29 cellular contexts compared by ENCODE assay signal in genomic region chr5:90301248-90301647, GRCh38.
DNase-seq lines count a peak whose midpoint lies in the region; ATAC-seq lines count a peak whose summit lies in the region.
"Had no signal": no experiment of that assay in that cellular context is flagged by ENCODE, and none has a peak within 500 bp of the region (broad histone marks: within the 10 kb centered on the region; RNA-seq: fewer than 3 reads in every experiment).

No MANE protein-coding gene starts in this region.

- no peak overlapping the region for H2BK12ac ChIP-seq in trophoblast cell (ENCODE audit: low read length)

- H3K9me3 Mint-ChIP-seq in activated naive CD8-positive, alpha-beta T cell treated with anti-CD3 and anti-CD28 coated beads for 36 hours, result no peaks in the 10 kb centered on the region
- H3K9me3 Mint-ChIP-seq: activated CD4-positive, alpha-beta memory T cell treated with anti-CD3 and anti-CD28 coated beads for 36 hours; endodermal cell; nephron; T-helper 2 cell treated with Interferon-gamma antibody and Interleukin-4, amounts not matched to agents 5 μg/mL and 100 μg/mL, for 36 hours had no signal

- no peaks in the 10 kb centered on the region for H4K20me1 ChIP-seq in BLaER1 treated with 17β-estradiol and CSF1 and Interleukin-3, amounts not matched to agents 10 nM and 100 nM

- no peaks in the 10 kb centered on the region for H3K4me1 Mint-ChIP-seq in activated naive CD8-positive, alpha-beta T cell treated with anti-CD3 and anti-CD28 coated beads for 36 hours

- peaks cover 0 to 27% (median 14%) of the 10 kb centered on the region in 10 experiments; a peak in 15 of 20 replicates for H3K4me1 ChIP-seq in BLaER1 treated with 17β-estradiol and CSF1 and Interleukin-3, amounts not matched to agents 10 nM and 100 nM
- no peaks in the 10 kb centered on the region for H3K4me1 ChIP-seq in trophoblast cell (ENCODE audit: control insufficient read depth in 1 of 2, insufficient read depth in 2 of 2, low read length in 2 of 2)
- H3K4me1 ChIP-seq: adrenal gland, BE2C, body of pancreas, thyroid gland, vagina had no signal

- H3K27ac ChIP-seq in BLaER1 treated with 17β-estradiol and CSF1 and Interleukin-3, amounts not matched to agents 10 nM and 100 nM, result peak overlapping the region in 4 of 11 experiments; percentile 45 to 75 (median 58); a peak in 6 of 22 replicates
- no peak overlapping the region for H3K27ac ChIP-seq in trophoblast cell (ENCODE audit: low read depth, low read length)
- H3K27ac ChIP-seq: adrenal gland, body of pancreas, thyroid gland, vagina had no signal

- ATAC-seq in GM18909 (IDR thresholded peaks at IDR 0.05; ENCODE audit: poor library complexity, unreplicated experiment) (peak; percentile 63), HG03159 (IDR thresholded peaks at IDR 0.05; ENCODE audit: unreplicated experiment) (peak; percentile 56), HG03095 (IDR thresholded peaks at IDR 0.05; ENCODE audit: unreplicated experiment) (no peak)
- ATAC-seq: body of pancreas, left colon had no signal

- no peak overlapping the region for H3K23ac ChIP-seq in trophoblast cell (ENCODE audit: low read length)

- no peaks in the 10 kb centered on the region for H3K79me2 ChIP-seq in trophoblast cell (ENCODE audit: control insufficient read depth, insufficient read depth, low read length, poor library complexity)

- H3K27ac Mint-ChIP-seq in activated naive CD8-positive, alpha-beta T cell treated with anti-CD3 and anti-CD28 coated beads for 36 hours, result no peak overlapping the region
- H3K27ac Mint-ChIP-seq: activated CD4-positive, alpha-beta memory T cell treated with anti-CD3 and anti-CD28 coated beads for 36 hours; endodermal cell; nephron; T-helper 2 cell treated with Interferon-gamma antibody and Interleukin-4, amounts not matched to agents 5 μg/mL and 100 μg/mL, for 36 hours had no signal

- peak overlapping the region in 8 of 11 experiments; percentile 29 to 75 (median 52); a peak in 16 of 22 replicates for H3K4me2 ChIP-seq in BLaER1 treated with 17β-estradiol and CSF1 and Interleukin-3, amounts not matched to agents 10 nM and 100 nM
- no peak overlapping the region for H3K4me2 ChIP-seq in trophoblast cell (ENCODE audit: low read length)

- no peak overlapping the region for H3K18ac ChIP-seq in trophoblast cell (ENCODE audit: low read length)

- H3K14ac ChIP-seq in trophoblast cell (ENCODE audit: low read length), result no peak overlapping the region

- H2AK5ac ChIP-seq in trophoblast cell (ENCODE audit: low read length), result no peak overlapping the region

- H3K9me3 ChIP-seq in BLaER1 treated with 17β-estradiol and CSF1 and Interleukin-3, amounts not matched to agents 10 nM and 100 nM (replicated peaks in 1 of 11), result no peaks in the 10 kb centered on the region
- H3K9me3 ChIP-seq in trophoblast cell (ENCODE audit: insufficient read depth, low read depth, low read length), result no peaks in the 10 kb centered on the region
- H3K9me3 ChIP-seq: adrenal gland, BE2C, body of pancreas, thyroid gland, vagina had no signal

- H3K4me3 Mint-ChIP-seq in activated naive CD8-positive, alpha-beta T cell treated with anti-CD3 and anti-CD28 coated beads for 36 hours, result no peak overlapping the region
- H3K4me3 Mint-ChIP-seq: activated CD4-positive, alpha-beta memory T cell treated with anti-CD3 and anti-CD28 coated beads for 36 hours; endodermal cell; nephron; T-helper 2 cell treated with Interferon-gamma antibody and Interleukin-4, amounts not matched to agents 5 μg/mL and 100 μg/mL, for 36 hours had no signal

- H3K36me3 Mint-ChIP-seq in activated naive CD8-positive, alpha-beta T cell treated with anti-CD3 and anti-CD28 coated beads for 36 hours, result no peaks in the 10 kb centered on the region
- H3K36me3 Mint-ChIP-seq: activated CD4-positive, alpha-beta memory T cell treated with anti-CD3 and anti-CD28 coated beads for 36 hours had no signal

- H3K36me3 ChIP-seq in BLaER1 treated with 17β-estradiol and CSF1 and Interleukin-3, amounts not matched to agents 10 nM and 100 nM, result no peaks in the 10 kb centered on the region
- H3K36me3 ChIP-seq in trophoblast cell (ENCODE audit: control insufficient read depth in 1 of 2, insufficient read depth in 2 of 2, low read length in 2 of 2), result no peaks in the 10 kb centered on the region
- H3K36me3 ChIP-seq: adrenal gland, BE2C, thyroid gland, vagina had no signal

- no peak overlapping the region for H3K4ac ChIP-seq in trophoblast cell (ENCODE audit: low read depth, low read length)

- no peak overlapping the region for H3K4me3 ChIP-seq in BLaER1 treated with 17β-estradiol and CSF1 and Interleukin-3, amounts not matched to agents 10 nM and 100 nM
- H3K4me3 ChIP-seq in trophoblast cell (ENCODE audit: low read depth, low read length), result no peak overlapping the region
- H3K4me3 ChIP-seq: adrenal gland, body of pancreas, thyroid gland, vagina had no signal

- H3K27me3 Mint-ChIP-seq in activated naive CD8-positive, alpha-beta T cell treated with anti-CD3 and anti-CD28 coated beads for 36 hours, result peaks cover 9% of the 10 kb centered on the region
- H3K27me3 Mint-ChIP-seq: activated CD4-positive, alpha-beta memory T cell treated with anti-CD3 and anti-CD28 coated beads for 36 hours had no signal

- no CpG with 5 or more reads among the region's 2 CpGs for WGBS in trophoblast cell (ENCODE audit: extremely low coverage, insufficient coverage, insufficient read length)

- H2BK120ac ChIP-seq in trophoblast cell (ENCODE audit: insufficient read depth, low read length, poor library complexity), result no peak overlapping the region

- H4K8ac ChIP-seq in trophoblast cell (ENCODE audit: low read depth, low read length), result no peak overlapping the region

- no peak overlapping the region for H4K91ac ChIP-seq in trophoblast cell (ENCODE audit: low read depth, low read length)

- DNase-seq in NAMALWA (ENCODE audit: low spot score) (peak; percentile 14), trophoblast cell (no peak), NCI-H2227 (lab: John Stamatoyannopoulos, UW; ENCODE audit: unreplicated experiment) (no peak)
- no peak for DNase-seq in activated naive CD8-positive, alpha-beta T cell treated with anti-CD3 and anti-CD28 coated beads for 36 hours
- DNase-seq: ACHN; activated CD4-positive, alpha-beta memory T cell treated with anti-CD3 and anti-CD28 coated beads for 36 hours; activated CD4-positive, CD25-positive, alpha-beta regulatory T cell treated with anti-CD3 and anti-CD28 coated beads, Interleukin-2, amount 50 U/mL, for 72 hours; activated CD8-positive, alpha-beta memory T cell treated with anti-CD3 and anti-CD28 coated beads, Interleukin-2, amount 50 U/mL, for 4 hours; activated naive CD4-positive, alpha-beta T cell; adrenal gland; BE2C; body of pancreas; dermis blood vessel endothelial cell; endodermal cell; HCEC 1CT; IMR-90; left colon; NCI-H1436; NCI-H2081; NCI-H748 treated with DMSO at 0.1 percent for 48 hours; stimulated activated CD4-positive, alpha-beta T cell treated with anti-CD3 and anti-CD28 coated beads, Interleukin-4, amount 100 ng/mL, for 24 hours; thyroid gland had no signal

- H3K27me3 ChIP-seq in BLaER1 treated with 17β-estradiol and CSF1 and Interleukin-3, amounts not matched to agents 10 nM and 100 nM, result no peaks in the 10 kb centered on the region
- no peaks in the 10 kb centered on the region for H3K27me3 ChIP-seq in trophoblast cell (ENCODE audit: insufficient read depth, low read length)
- H3K27me3 ChIP-seq: adrenal gland, BE2C, body of pancreas, thyroid gland, vagina had no signal

- no peak overlapping the region for H2AFZ ChIP-seq in trophoblast cell (ENCODE audit: insufficient read depth, low read length, poor library complexity)

- no peaks in the 10 kb centered on the region for H3K79me1 ChIP-seq in trophoblast cell (ENCODE audit: low read length)

- H2BK5ac ChIP-seq in trophoblast cell (ENCODE audit: low read depth, low read length, poor library complexity), result no peak overlapping the region

- H3K9ac ChIP-seq in BLaER1 treated with 17β-estradiol and CSF1 and Interleukin-3, amounts not matched to agents 10 nM and 100 nM, result 0 out of 22 replicates have a peak overlapping the region, but pooled peaks of 1 of the 11 experiments have one; percentile 46
- no peak overlapping the region for H3K9ac ChIP-seq in trophoblast cell (ENCODE audit: low read length)

- H4K12ac ChIP-seq in trophoblast cell (ENCODE audit: low read depth, low read length), result no peak overlapping the region
